ENCODE assay signal across 9 cellular contexts in the genomic region with DNA sequence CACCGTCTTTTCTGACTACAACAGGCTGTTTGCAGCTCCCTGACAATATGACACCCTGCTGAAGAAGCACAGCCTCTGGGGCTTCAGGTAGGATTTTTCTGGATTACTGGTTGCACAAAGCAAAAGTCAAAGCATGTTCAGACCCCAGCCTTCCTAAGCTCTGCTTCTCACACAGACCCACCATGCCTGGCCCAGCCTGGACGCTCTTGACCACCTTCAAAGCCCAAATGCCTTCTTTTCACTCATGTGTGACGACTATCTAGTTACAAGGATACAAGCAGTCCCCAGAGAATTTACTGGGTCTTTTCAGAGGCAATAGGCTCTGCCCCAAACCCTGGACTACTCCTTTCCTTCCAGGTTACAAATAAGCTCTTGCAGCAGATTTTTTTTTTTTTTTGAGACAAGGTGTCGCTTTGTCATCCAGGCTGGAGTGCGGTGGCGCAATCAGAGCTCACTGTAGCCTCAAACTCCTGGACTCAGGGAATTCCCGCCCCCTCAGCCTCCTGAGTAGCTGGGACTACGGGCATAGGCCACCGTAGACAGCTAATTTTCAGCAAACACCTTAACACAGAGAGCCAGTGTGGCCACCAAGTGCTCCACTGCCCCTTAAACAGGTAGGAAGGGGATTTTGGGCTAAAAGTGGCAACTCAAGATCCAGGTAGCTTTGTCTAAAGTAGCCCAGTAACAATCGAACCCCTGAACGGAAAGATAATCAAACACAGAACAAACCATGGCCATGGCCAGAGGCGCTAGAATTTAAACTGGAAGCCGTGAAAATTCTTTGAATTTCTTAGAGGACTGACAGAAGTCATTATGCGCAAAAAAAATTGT. TPM values are rescaled to one million over a fixed set of nuclear protein-coding genes. Genes with fewer than 3 reads are reported as not detected.
DNase-seq lines count a peak whose midpoint lies in the region; ATAC-seq and TF ChIP-seq lines count a peak whose summit lies in the region.
"Had no signal": no experiment of that assay in that cellular context is flagged by ENCODE, and none has a peak within 500 bp of the region (broad histone marks: within the 10 kb centered on the region; RNA-seq: fewer than 3 reads in every experiment).

No MANE protein-coding gene starts in this region.

- H3K4me1 ChIP-seq in BLaER1 treated with 17β-estradiol and CSF1 and Interleukin-3, amounts not matched to agents 10 nM and 100 nM: peaks cover 23 to 48% (median 37%) of the 10 kb centered on the region in 10 experiments
- H3K4me1 ChIP-seq in PC-9 (replicated peaks; ENCODE audit: insufficient read depth) (peaks cover 30% of the 10 kb centered on the region), muscle layer of duodenum (ENCODE audit: control insufficient read depth in 1 of 2, insufficient read depth in 2 of 2, low read length in 2 of 2) (peaks cover 0 to 52% of the 10 kb centered on the region in 2 donors)

- peak overlapping the region; percentile 5 to 89 (median 69); a peak in 20 of 22 replicates for H3K4me2 ChIP-seq in BLaER1 treated with 17β-estradiol and CSF1 and Interleukin-3, amounts not matched to agents 10 nM and 100 nM
- H3K4me2 ChIP-seq in PC-9: peak overlapping the region; percentile 76

- H3K9ac ChIP-seq in BLaER1 treated with 17β-estradiol and CSF1 and Interleukin-3, amounts not matched to agents 10 nM and 100 nM: peak overlapping the region in 2 of 11 experiments; percentile 9 to 19; a peak in 1 of 22 replicates

- H3K79me2 ChIP-seq in PC-9 (ENCODE audit: low read depth): peaks cover 85% of the 10 kb centered on the region

- intact Hi-C loops in PC-9 (cut with micrococcal nuclease; ENCODE audit: unreplicated experiment): no loop called here
- intact Hi-C loops in activated CD4-positive, alpha-beta T cell treated with anti-CD3 and anti-CD28 coated beads for 36 hours (cut with DNase I, micrococcal nuclease): no loop called here

- DNase-seq in PC-9 (peak; percentile 74 to 77), fibroblast of gingiva (ENCODE audit: low read depth) (peak; percentile 23), SIG-M5 treated with dmso at 0.1 percent for 504 hours (lab: John Stamatoyannopoulos, UW; ENCODE audit: unreplicated experiment) (no peak)
- DNase-seq in activated CD4-positive, alpha-beta T cell treated with anti-CD3 and anti-CD28 coated beads for 36 hours: no peak
- DNase-seq: NCI-H226 had no signal

- peaks cover 0 to under 1% (median 0%) of the 10 kb centered on the region in 11 experiments; a peak in 2 of 22 replicates for H3K36me3 ChIP-seq in BLaER1 treated with 17β-estradiol and CSF1 and Interleukin-3, amounts not matched to agents 10 nM and 100 nM
- H3K36me3 ChIP-seq in PC-9 (ENCODE audit: low read depth): no peaks in the 10 kb centered on the region
- no peaks in the 10 kb centered on the region for H3K36me3 ChIP-seq in muscle layer of duodenum (ENCODE audit: control insufficient read depth in 1 of 2, insufficient read depth in 2 of 2, low read length in 2 of 2)

- peak overlapping the region in 5 of 11 experiments; percentile 0 to 51 (median 35); a peak in 2 of 22 replicates for H3K27ac ChIP-seq in BLaER1 treated with 17β-estradiol and CSF1 and Interleukin-3, amounts not matched to agents 10 nM and 100 nM
- peak overlapping the region; percentile 79 for H3K27ac ChIP-seq in PC-9
- H3K27ac ChIP-seq in muscle layer of duodenum (ENCODE audit: low read length): peak overlapping the region; percentile 68

- peaks cover 3% of the 10 kb centered on the region for H3K36me3 Mint-ChIP-seq in activated CD4-positive, alpha-beta T cell treated with anti-CD3 and anti-CD28 coated beads for 36 hours (ENCODE audit: low read depth)

- H2AFZ ChIP-seq in PC-9: peak overlapping the region; percentile 8; the same call in 1 of the 2 replicates

- H3F3A ChIP-seq in PC-9 (ENCODE audit: insufficient read depth, low read depth): peaks cover 17% of the 10 kb centered on the region; the same call in 1 of the 2 replicates

- peaks cover 0 to 15% (median 5%) of the 10 kb centered on the region in 11 experiments; a peak in 4 of 22 replicates for H3K9me3 ChIP-seq in BLaER1 treated with 17β-estradiol and CSF1 and Interleukin-3, amounts not matched to agents 10 nM and 100 nM (replicated peaks in 1 of 11)
- H3K9me3 ChIP-seq in PC-9 (ENCODE audit: insufficient read depth, low read depth): no peaks in the 10 kb centered on the region
- no peaks in the 10 kb centered on the region for H3K9me3 ChIP-seq in muscle layer of duodenum (ENCODE audit: control insufficient read depth in 1 of 2, low read length in 2 of 2)

- no peak overlapping the region for H3K4me3 Mint-ChIP-seq in activated CD4-positive, alpha-beta T cell treated with anti-CD3 and anti-CD28 coated beads for 36 hours

- no peak for ATAC-seq in activated CD4-positive, alpha-beta T cell treated with anti-CD3 and anti-CD28 coated beads for 36 hours
- ATAC-seq in GM19328 (IDR thresholded peaks at IDR 0.05; ENCODE audit: unreplicated experiment) (no peak), HG02840 (IDR thresholded peaks at IDR 0.05; ENCODE audit: low FRiP score, unreplicated experiment) (no peak)

- no peak overlapping the region for H3K27ac Mint-ChIP-seq in activated CD4-positive, alpha-beta T cell treated with anti-CD3 and anti-CD28 coated beads for 36 hours

- no peaks in the 10 kb centered on the region for H3K9me2 ChIP-seq in PC-9 (ENCODE audit: insufficient read depth)

- no peaks in the 10 kb centered on the region for H3K9me3 Mint-ChIP-seq in activated CD4-positive, alpha-beta T cell treated with anti-CD3 and anti-CD28 coated beads for 36 hours (ENCODE audit: low read depth)

- H3K27me3 ChIP-seq in BLaER1 treated with 17β-estradiol and CSF1 and Interleukin-3, amounts not matched to agents 10 nM and 100 nM: no peaks in the 10 kb centered on the region
- H3K27me3 ChIP-seq in PC-9 (ENCODE audit: insufficient read depth, low read depth): no peaks in the 10 kb centered on the region
- H3K27me3 ChIP-seq in muscle layer of duodenum (ENCODE audit: low read depth, low read length): no peaks in the 10 kb centered on the region

- no peak overlapping the region for H3K4me3 ChIP-seq in BLaER1 treated with 17β-estradiol and CSF1 and Interleukin-3, amounts not matched to agents 10 nM and 100 nM
- H3K4me3 ChIP-seq in PC-9 (peak overlapping the region; percentile 35; the same call in 1 of the 2 replicates), muscle layer of duodenum (ENCODE audit: low read depth in 1 of 2, low read length in 2 of 2) (peak overlapping the region in 1 of 2 donors; percentile 25)

- TF ChIP-seq CTCF in PC-9 (conservative IDR thresholded peaks at IDR 0.05): no peak

- H3K27me3 Mint-ChIP-seq in activated CD4-positive, alpha-beta T cell treated with anti-CD3 and anti-CD28 coated beads for 36 hours: no peaks in the 10 kb centered on the region

- peaks cover 2% of the 10 kb centered on the region for H3K4me1 Mint-ChIP-seq in activated CD4-positive, alpha-beta T cell treated with anti-CD3 and anti-CD28 coated beads for 36 hours

- no TSS peak for BruUV-seq in PC-9 (replicated peaks; lab: Mats Ljungman, UMichigan)

- POLR2A ChIA-PET in PC-9 (lab: Charles Lee; ENCODE audit: unreplicated experiment): interaction anchor here (0.5 to 0.7 kb wide), 5 partner anchors 9 to 1883 kb away, joined by 4 to 18 read pairs (median 6); no protein-coding TSS in a partner anchor
- POLR2A ChIA-PET in activated CD4-positive, alpha-beta T cell treated with anti-CD3 and anti-CD28 coated beads for 36 hours (lab: Charles Lee): no interaction called here

- CTCF ChIA-PET in PC-9 (lab: Charles Lee): interaction anchor here (0.6 to 1.2 kb wide), 2 partner anchors 41 to 105 kb away, joined by 3 read pairs; no protein-coding TSS in a partner anchor
- CTCF ChIA-PET in activated CD4-positive, alpha-beta T cell treated with anti-CD3 and anti-CD28 coated beads for 36 hours (lab: Charles Lee): interaction anchor here (1.2 kb wide), 2 partner anchors 16 to 105 kb away, joined by 3 read pairs; a partner anchor contains a TSS

- peaks cover 0 to 12% (median 0%) of the 10 kb centered on the region in 11 experiments; a peak in 2 of 22 replicates for H4K20me1 ChIP-seq in BLaER1 treated with 17β-estradiol and CSF1 and Interleukin-3, amounts not matched to agents 10 nM and 100 nM
- no peaks in the 10 kb centered on the region for H4K20me1 ChIP-seq in PC-9 (ENCODE audit: insufficient read depth)

RNA-seq across cellular contexts. Expression of a gene that starts 16.2 kb away (rescaled TPM):
- total RNA-seq in PC-9 (2021): 166 and 171 TPM in 2 replicates
- total RNA-seq in activated CD4-positive, alpha-beta T cell treated with anti-CD3 and anti-CD28 coated beads for 36 hours: 10 to 100 TPM; 12.5 to 17.0 TPM

Comparison
In these comparisons a context has a peak if more than half of its experiments do, and no peak if none do; other contexts are left out.
1. DNase-seq: peak in PC-9 (2 of 2) and fibroblast of gingiva (single experiment); none in activated CD4-positive, alpha-beta T cell treated with anti-CD3 and anti-CD28 coated beads for 36 hours (single experiment) and SIG-M5 treated with dmso at 0.1 percent for 504 hours (single experiment).